ENCODE assay signal across 12 cellular contexts in genomic region chr6:22929228-22929627, GRCh38.
DNase-seq lines count a peak whose midpoint lies in the region; ATAC-seq and TF ChIP-seq lines count a peak whose summit lies in the region.
"Had no signal": no experiment of that assay in that cellular context is flagged by ENCODE, and none has a peak within 500 bp of the region (broad histone marks: within the 10 kb centered on the region; RNA-seq: fewer than 3 reads in every experiment).

No MANE protein-coding gene starts in this region.

- TF ChIP-seq CTCF in WTC11 (IDR thresholded peaks at IDR 0.05) (no peak), GM10248 (IDR thresholded peaks at IDR 0.05; ENCODE audit: control extremely low read depth, extremely low read depth, low read depth, missing control alignments) (no peak)

- peak overlapping the region; percentile 18 for H3K27ac Mint-ChIP-seq in WTC11
- H3K27ac Mint-ChIP-seq: CD8-positive, alpha-beta T cell; immature natural killer cell had no signal

- H3K9me3 ChIP-seq in right cardiac atrium (ENCODE audit: control insufficient read depth, low read length): no peaks in the 10 kb centered on the region

- intact Hi-C loops in right cardiac atrium (cut with DNase I): no loop called here

- 21% methylated on average over 5 of the region's 5 CpGs for WGBS in right cardiac atrium

- no peaks in the 10 kb centered on the region for H3K27me3 Mint-ChIP-seq in WTC11 (ENCODE audit: low read depth)

- H3K4me1 Mint-ChIP-seq in WTC11: peaks cover 38% of the 10 kb centered on the region

- DNase-seq in DMS53 treated with DMSO at 0.1 percent for 48 hours (lab: John Stamatoyannopoulos, UW; ENCODE audit: unreplicated experiment) (peak; percentile 17), WTC11 (ENCODE audit: low spot score) (no peak), right cardiac atrium (no peak), SW480 (ENCODE audit: low spot score) (no peak), GM10248 (ENCODE audit: extremely low spot score) (no peak), NCI-H226 (no peak), NCI-H187 (lab: John Stamatoyannopoulos, UW) (no peak)
- DNase-seq: CD8-positive, alpha-beta T cell; immature natural killer cell; NCI-H510A treated with DMSO at 0.1 percent for 48 hours; stimulated activated naive CD4-positive, alpha-beta T cell treated with Interleukin-2 at 50 U/mL for 16 hours had no signal

- no peaks in the 10 kb centered on the region for H3K36me3 Mint-ChIP-seq in WTC11
- H3K36me3 Mint-ChIP-seq: CD8-positive, alpha-beta T cell; immature natural killer cell had no signal

- H3K4me3 ChIP-seq in right cardiac atrium (ENCODE audit: low read length): no peak overlapping the region

- H3K9me3 Mint-ChIP-seq in WTC11: no peaks in the 10 kb centered on the region
- H3K9me3 Mint-ChIP-seq: CD8-positive, alpha-beta T cell had no signal

- POLR2A ChIA-PET in WTC11 (lab: Charles Lee): no interaction called here
- POLR2A ChIA-PET in GM10248 (lab: Yijun Ruan, JAX): no interaction called here

- no peaks in the 10 kb centered on the region for H3K27me3 ChIP-seq in right cardiac atrium (ENCODE audit: control insufficient read depth, insufficient read depth)

- H3K4me1 ChIP-seq in right cardiac atrium (ENCODE audit: control insufficient read depth, insufficient read depth, low read length): peaks cover 6% of the 10 kb centered on the region

- no peak overlapping the region for H3K27ac ChIP-seq in right cardiac atrium (ENCODE audit: low read length)

- CTCF ChIA-PET in WTC11 (lab: Charles Lee): no interaction called here
- CTCF ChIA-PET in GM10248 (lab: Yijun Ruan, JAX): no interaction called here

- ATAC-seq in HG03432 (IDR thresholded peaks at IDR 0.05; ENCODE audit: unreplicated experiment): peak; percentile 72
- no peak for ATAC-seq in WTC11
- peak; percentile 65 to 70 for ATAC-seq in right cardiac atrium
- ATAC-seq: CD8-positive, alpha-beta T cell had no signal

- H3K4me3 Mint-ChIP-seq in WTC11: no peak overlapping the region
- H3K4me3 Mint-ChIP-seq: CD8-positive, alpha-beta T cell; immature natural killer cell had no signal

TF ChIP-seq in WTC11, 78 proteins besides CTCF, POLR2A, EP300 and RAD21:
- TF ChIP-seq ZBTB43 (CRISPR knock-in tag; IDR thresholded peaks at IDR 0.05) (no peak), ZMAT4 (CRISPR knock-in tag; IDR thresholded peaks at IDR 0.05) (no peak), FOXK1 (CRISPR knock-in tag; IDR thresholded peaks at IDR 0.05) (no peak), PRDM15 (CRISPR knock-in tag; IDR thresholded peaks at IDR 0.05) (no peak), NR2C2 (CRISPR knock-in tag; IDR thresholded peaks at IDR 0.05) (no peak), MYBL2 (CRISPR knock-in tag; IDR thresholded peaks at IDR 0.05) (no peak), KAT7 (CRISPR knock-in tag; IDR thresholded peaks at IDR 0.05; ENCODE audit: borderline replicate concordance) (no peak), AR (CRISPR knock-in tag; IDR thresholded peaks at IDR 0.05) (no peak), SMAD4 (CRISPR knock-in tag; IDR thresholded peaks at IDR 0.05) (no peak), TCF7 (CRISPR knock-in tag; IDR thresholded peaks at IDR 0.05; ENCODE audit: low read depth) (no peak), IRF1 (CRISPR knock-in tag; IDR thresholded peaks at IDR 0.05) (no peak), ATF1 (CRISPR knock-in tag; IDR thresholded peaks at IDR 0.05) (no peak), ZNF671 (CRISPR knock-in tag; IDR thresholded peaks at IDR 0.05) (no peak), ZNF219 (CRISPR knock-in tag; IDR thresholded peaks at IDR 0.05; ENCODE audit: borderline replicate concordance) (no peak), ESRRA (CRISPR knock-in tag; IDR thresholded peaks at IDR 0.05; ENCODE audit: borderline replicate concordance) (no peak), NFATC4 (CRISPR knock-in tag; IDR thresholded peaks at IDR 0.05) (no peak), TEAD1 (CRISPR knock-in tag; IDR thresholded peaks at IDR 0.05) (no peak), PREB (CRISPR knock-in tag; IDR thresholded peaks at IDR 0.05; ENCODE audit: borderline replicate concordance) (no peak), ZNF416 (CRISPR knock-in tag; IDR thresholded peaks at IDR 0.05) (no peak)
